In genomic region chr19:19668230-19669012, GRCh38 we compare ENCODE assay signal across 8 cellular contexts. TPM values are rescaled to one million over a fixed set of nuclear protein-coding genes. Genes with fewer than 3 reads are reported as not detected.
A peak's percentile ranks its signal among the peaks of the same experiment; 100 is the strongest.
DNase-seq lines count a peak whose midpoint lies in the region; ATAC-seq, FAIRE-seq and TF ChIP-seq lines count a peak whose summit lies in the region.

TSS of gene ZNF101 (plus strand) at chr19:19668839. CDS start at chr19:19668964, 125 bp downstream.

- no peaks in the 10 kb centered on the region for H3K9me3 ChIP-seq in smooth muscle cell (replicated peaks; ENCODE audit: low read depth)

- H3K4me1 ChIP-seq in smooth muscle cell (ENCODE audit: low read depth) = peaks cover 9% of the 10 kb centered on the region

- H3F3A ChIP-seq in smooth muscle cell (ENCODE audit: low read depth) = no peaks in the 10 kb centered on the region

- ATAC-seq in GM19023 (IDR thresholded peaks at IDR 0.05; ENCODE audit: unreplicated experiment) (peak; percentile 64), HG03196 (IDR thresholded peaks at IDR 0.05; ENCODE audit: unreplicated experiment) (peak; percentile 64)

- H3K79me2 ChIP-seq in smooth muscle cell (ENCODE audit: low read depth) = peaks cover 7% of the 10 kb centered on the region

- peak within 1 kb of the TSS; percentile 28 for H3K27ac ChIP-seq in smooth muscle cell (ENCODE audit: low read depth)

- peak within 1 kb of the TSS; percentile 75 for H2AFZ ChIP-seq in smooth muscle cell (ENCODE audit: low read depth)

- DNase-seq in AG09309 (ENCODE audit: low read depth) (peak; percentile 50), NCI-H226 (peak; percentile 91), bronchial epithelial cell (ENCODE audit: low read depth) (peak; percentile 83), iPS-NIHi7 (ENCODE audit: extremely low spot score) (peak; percentile 95), smooth muscle cell (lab: John Stamatoyannopoulos, UW; ENCODE audit: unreplicated experiment) (peak; percentile 51)

- 9% methylated on average over 36 of the region's 36 CpGs for WGBS in smooth muscle cell (ENCODE audit: low lambda C conversion rate)

- H3K9ac ChIP-seq in smooth muscle cell (ENCODE audit: low read depth) = peak within 1 kb of the TSS; percentile 71

- FAIRE-seq in bronchial epithelial cell (lab: Jason Lieb, UNC) = no peak

- H3K4me3 ChIP-seq in AG09309 (ENCODE audit: control insufficient read depth, low read depth, low read length) (peak within 1 kb of the TSS; percentile 74), WI38 (ENCODE audit: low read depth, low read length) (peak within 1 kb of the TSS; percentile 90), bronchial epithelial cell (ENCODE audit: low read depth, low read length) (peak within 1 kb of the TSS; percentile 92), smooth muscle cell (peak within 1 kb of the TSS; percentile 83)

- no peaks in the 10 kb centered on the region for H3K27me3 ChIP-seq in bronchial epithelial cell (ENCODE audit: control insufficient read depth, insufficient read depth, low read length)
- no peaks in the 10 kb centered on the region for H3K27me3 ChIP-seq in smooth muscle cell (ENCODE audit: low read depth)

- H3K36me3 ChIP-seq in bronchial epithelial cell (ENCODE audit: control insufficient read depth, insufficient read depth, low read length) (no peaks in the 10 kb centered on the region), smooth muscle cell (ENCODE audit: low read depth) (no peaks in the 10 kb centered on the region)

- no peak for TF ChIP-seq CTCF in AG09309 (IDR thresholded peaks at IDR 0.05; ENCODE audit: control insufficient read depth, insufficient read depth, low read depth, low read length, missing control alignments)
- no peak for TF ChIP-seq CTCF in WI38 (IDR thresholded peaks at IDR 0.05; ENCODE audit: low read depth, low read length)
- TF ChIP-seq CTCF in bronchial epithelial cell (IDR thresholded peaks at IDR 0.05; ENCODE audit: insufficient read depth, low read length, severe bottlenecking) = no peak
- TF ChIP-seq CTCF in smooth muscle cell (IDR thresholded peaks at IDR 0.05; ENCODE audit: borderline replicate concordance, insufficient read depth, poor library complexity, severe bottlenecking) = no peak

- peak within 1 kb of the TSS; percentile 95 for H3K4me2 ChIP-seq in smooth muscle cell

- H4K20me1 ChIP-seq in smooth muscle cell (ENCODE audit: low read depth) = no peaks in the 10 kb centered on the region

RNA-seq across cellular contexts. Expression of gene ZNF101, which starts in this region (rescaled TPM):
- 8.7 and 14.6 TPM in 2 replicates for total RNA-seq in bronchial epithelial cell
- 5.4 and 6.6 TPM in 2 replicates for total RNA-seq in smooth muscle cell
- polyA plus RNA-seq in smooth muscle cell = 0.83 and 2.8 TPM in 2 replicates

Comparison
In these comparisons a context has a peak if more than half of its experiments do, and no peak if none do; other contexts are left out.
1. Peak in every context shown above with its lines: DNase-seq, ATAC-seq, H3K4me3 ChIP-seq and H3K27ac ChIP-seq.